In the genomic region with DNA sequence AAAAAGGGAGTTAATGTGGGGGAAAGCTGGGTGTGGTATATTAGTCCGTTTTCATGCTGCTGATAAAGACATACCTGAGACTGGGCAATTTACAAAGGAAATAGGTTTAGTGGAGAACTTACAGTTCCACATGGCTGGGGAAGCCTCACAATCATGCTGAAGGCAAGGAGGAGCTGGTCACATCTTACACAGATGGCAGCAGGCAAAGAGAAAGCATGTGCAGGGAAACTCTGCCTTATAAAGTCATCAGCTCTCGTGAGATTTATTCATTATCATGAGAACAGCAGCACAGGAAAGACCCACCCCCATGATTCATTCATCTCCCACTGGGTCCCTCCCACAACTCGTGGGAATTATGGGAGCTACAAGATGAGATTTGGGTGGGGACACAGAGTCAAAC, we compare ENCODE assay signal across 7 cellular contexts.
"Had no signal": no experiment of that assay in that cellular context is flagged by ENCODE, and none has a peak within 500 bp of the region (broad histone marks: within the 10 kb centered on the region; RNA-seq: fewer than 3 reads in every experiment).

No MANE protein-coding gene starts in this region.

- DNase-seq: IMR-90, KBM-7, KG1 had no signal

- FAIRE-seq: HepG2, HTR-8/SVneo had no signal

- H3K9ac ChIP-seq: KMS-11 had no signal

- ATAC-seq: HepG2 had no signal

- H3K4me2 ChIP-seq: KMS-11 had no signal

- H3K27ac ChIP-seq: HL-60, KMS-11 had no signal
